ENCODE assay signal across 23 cellular contexts in the genomic region with DNA sequence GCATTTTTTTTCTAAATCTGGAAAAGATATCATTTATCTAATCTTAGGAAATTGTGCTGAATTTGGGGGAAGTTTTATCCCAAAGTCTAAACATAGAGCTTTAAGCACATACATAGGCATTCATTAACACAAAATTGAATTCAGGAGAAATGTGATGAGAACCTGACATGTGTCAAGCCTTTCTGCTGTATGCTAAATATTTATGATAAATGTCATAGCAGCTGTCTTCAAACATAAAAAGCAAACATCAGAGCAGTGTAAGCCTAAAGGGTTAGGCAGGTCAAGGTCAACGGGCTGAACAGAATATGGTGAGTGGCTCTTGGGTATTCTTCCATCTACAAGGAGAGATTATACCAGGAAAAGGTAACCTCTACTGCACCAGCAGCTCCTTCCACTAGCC.
DNase-seq lines count a peak whose midpoint lies in the region; ATAC-seq and TF ChIP-seq lines count a peak whose summit lies in the region.
"Had no signal": no experiment of that assay in that cellular context is flagged by ENCODE, and none has a peak within 500 bp of the region (broad histone marks: within the 10 kb centered on the region; RNA-seq: fewer than 3 reads in every experiment).

No MANE protein-coding gene starts in this region.

- ATAC-seq in HG02642 (IDR thresholded peaks at IDR 0.05; ENCODE audit: poor library complexity, unreplicated experiment) (no peak), GM21390 (IDR thresholded peaks at IDR 0.05; ENCODE audit: unreplicated experiment) (no peak)
- ATAC-seq: activated CD8-positive, alpha-beta memory T cell treated with anti-CD3 and anti-CD28 coated beads, Interleukin-2, amount 10 ng/mL, durations not matched to agents 7 days and 5 days; activated T-helper 17 cell treated with anti-CD3 and anti-CD28 coated beads, Interleukin-2, amount 50 U/mL, for 72 hours had no signal

- H2AFZ ChIP-seq in PC-9, result no peak overlapping the region

- H3K9me3 ChIP-seq in PC-9 (ENCODE audit: insufficient read depth, low read depth) (peaks cover 8% of the 10 kb centered on the region), tibial artery (no peaks in the 10 kb centered on the region)
- H3K9me3 ChIP-seq: suprapubic skin had no signal

- BruUV-seq in PC-9 (replicated peaks; lab: Mats Ljungman, UMichigan), result no TSS peak

- H3K27ac Mint-ChIP-seq in nephron, result peak overlapping the region; percentile 50 to 94 (median 85)
- no peak overlapping the region for H3K27ac Mint-ChIP-seq in activated T-helper 2 cell treated with anti-CD3 and anti-CD28 coated beads, Interferon-gamma antibody, Interleukin-2, Interleukin-4, amounts not matched to agents 10 μg/mL and 5 μg/mL and 100 μg/mL, durations not matched to agents 14 hours and 24 hours and 36 hours
- H3K27ac Mint-ChIP-seq: activated CD8-positive, alpha-beta memory T cell treated with anti-CD3 and anti-CD28 coated beads, Interleukin-2, amount 10 ng/mL, durations not matched to agents 7 days and 5 days; activated naive CD8-positive, alpha-beta T cell treated with anti-CD3 and anti-CD28 coated beads, Interleukin-2, amount 10 ng/mL, durations not matched to agents 7 days and 5 days; activated T-helper 17 cell treated with anti-CD3 and anti-CD28 coated beads, Interleukin-2, amount 50 U/mL, for 72 hours; dendritic cell treated with granulocyte-macrophage colony-stimulating factor and Interleukin-4, amounts not matched to agents 40 ng/mL and 50 ng/mL, for 4 days; IgD-negative memory B cell; naive B cell; progenitor cell of endocrine pancreas had no signal

- H3K4me3 ChIP-seq in PC-9, result no peak overlapping the region
- no peak overlapping the region for H3K4me3 ChIP-seq in tibial artery
- H3K4me3 ChIP-seq: suprapubic skin had no signal

- TF ChIP-seq CTCF in PC-9 (conservative IDR thresholded peaks at IDR 0.05), result no peak
- no peak for TF ChIP-seq CTCF in nephron (IDR thresholded peaks at IDR 0.05; ENCODE audit: unreplicated experiment in 3 of 3)
- no peak for TF ChIP-seq CTCF in tibial artery (IDR thresholded peaks at IDR 0.05)

- DNase-seq in PC-9 (no peak), caudate nucleus (lab: John Stamatoyannopoulos, UW) (no peak), tibial artery (no peak)
- no peak for DNase-seq in activated T-helper 2 cell treated with anti-CD3 and anti-CD28 coated beads, Interferon-gamma antibody, Interleukin-2, Interleukin-4, amounts not matched to agents 10 μg/mL and 5 μg/mL and 100 μg/mL, durations not matched to agents 14 hours and 24 hours and 36 hours (ENCODE audit: low spot score)
- DNase-seq: activated CD4-positive, alpha-beta T cell treated with anti-CD3 and anti-CD28 coated beads for 48 hours; activated CD8-positive, alpha-beta memory T cell treated with anti-CD3 and anti-CD28 coated beads, Interleukin-2, amount 10 ng/mL, durations not matched to agents 7 days and 5 days; activated naive CD8-positive, alpha-beta T cell treated with anti-CD3 and anti-CD28 coated beads, Interleukin-2, amount 10 ng/mL, durations not matched to agents 7 days and 5 days; AML-193; HFFc6; left ventricle myocardium superior; MM.1S; naive B cell; NCI-H345; RPMI8226 had no signal

- no peaks in the 10 kb centered on the region for H3K79me2 ChIP-seq in PC-9 (ENCODE audit: low read depth)

- H3F3A ChIP-seq in PC-9 (ENCODE audit: insufficient read depth, low read depth), result peaks cover 32% of the 10 kb centered on the region

- POLR2A ChIA-PET in PC-9 (lab: Charles Lee; ENCODE audit: unreplicated experiment), result no interaction called here

- no peaks in the 10 kb centered on the region for H4K20me1 ChIP-seq in PC-9 (ENCODE audit: insufficient read depth)

- peaks cover 15% of the 10 kb centered on the region for H3K27me3 Mint-ChIP-seq in nephron (ENCODE audit: low read depth)
- no peaks in the 10 kb centered on the region for H3K27me3 Mint-ChIP-seq in activated T-helper 2 cell treated with anti-CD3 and anti-CD28 coated beads, Interferon-gamma antibody, Interleukin-2, Interleukin-4, amounts not matched to agents 10 μg/mL and 5 μg/mL and 100 μg/mL, durations not matched to agents 14 hours and 24 hours and 36 hours (ENCODE audit: low read depth)
- H3K27me3 Mint-ChIP-seq: activated CD8-positive, alpha-beta memory T cell treated with anti-CD3 and anti-CD28 coated beads, Interleukin-2, amount 10 ng/mL, durations not matched to agents 7 days and 5 days; activated naive CD8-positive, alpha-beta T cell treated with anti-CD3 and anti-CD28 coated beads, Interleukin-2, amount 10 ng/mL, durations not matched to agents 7 days and 5 days; activated T-helper 17 cell treated with anti-CD3 and anti-CD28 coated beads, Interleukin-2, amount 50 U/mL, for 72 hours; dendritic cell treated with granulocyte-macrophage colony-stimulating factor and Interleukin-4, amounts not matched to agents 40 ng/mL and 50 ng/mL, for 4 days; IgD-negative memory B cell; progenitor cell of endocrine pancreas had no signal

- H3K4me1 ChIP-seq in PC-9 (replicated peaks; ENCODE audit: insufficient read depth) (peaks cover 46% of the 10 kb centered on the region), tibial artery (peaks cover 0 to 50% (median 17%) of the 10 kb centered on the region in 4 donors)

- intact Hi-C loops in PC-9 (cut with micrococcal nuclease; ENCODE audit: unreplicated experiment) (no loop called here), tibial artery (cut with DNase I; ENCODE audit: low total_unique reads) (no loop called here)
- intact Hi-C loops in activated T-helper 2 cell treated with anti-CD3 and anti-CD28 coated beads, Interferon-gamma antibody, Interleukin-2, Interleukin-4, amounts not matched to agents 10 μg/mL and 5 μg/mL and 100 μg/mL, durations not matched to agents 14 hours and 24 hours and 36 hours (cut with micrococcal nuclease), result no loop called here

- no peaks in the 10 kb centered on the region for H3K36me3 Mint-ChIP-seq in nephron (ENCODE audit: low read depth)
- no peaks in the 10 kb centered on the region for H3K36me3 Mint-ChIP-seq in activated T-helper 2 cell treated with anti-CD3 and anti-CD28 coated beads, Interferon-gamma antibody, Interleukin-2, Interleukin-4, amounts not matched to agents 10 μg/mL and 5 μg/mL and 100 μg/mL, durations not matched to agents 14 hours and 24 hours and 36 hours (ENCODE audit: low read depth)
- H3K36me3 Mint-ChIP-seq: activated CD8-positive, alpha-beta memory T cell treated with anti-CD3 and anti-CD28 coated beads, Interleukin-2, amount 10 ng/mL, durations not matched to agents 7 days and 5 days; activated naive CD8-positive, alpha-beta T cell treated with anti-CD3 and anti-CD28 coated beads, Interleukin-2, amount 10 ng/mL, durations not matched to agents 7 days and 5 days; IgD-negative memory B cell; naive B cell had no signal

- peak overlapping the region; percentile 62; the same call in 1 of the 2 replicates for H3K4me2 ChIP-seq in PC-9

- peaks cover 4% of the 10 kb centered on the region for H3K9me3 Mint-ChIP-seq in nephron
- H3K9me3 Mint-ChIP-seq in activated T-helper 2 cell treated with anti-CD3 and anti-CD28 coated beads, Interferon-gamma antibody, Interleukin-2, Interleukin-4, amounts not matched to agents 10 μg/mL and 5 μg/mL and 100 μg/mL, durations not matched to agents 14 hours and 24 hours and 36 hours, result peaks cover 4% of the 10 kb centered on the region
- H3K9me3 Mint-ChIP-seq: dendritic cell treated with granulocyte-macrophage colony-stimulating factor and Interleukin-4, amounts not matched to agents 40 ng/mL and 50 ng/mL, for 4 days; HFFc6 had no signal

- no peak overlapping the region for H3K4me3 Mint-ChIP-seq in nephron
- H3K4me3 Mint-ChIP-seq in activated T-helper 2 cell treated with anti-CD3 and anti-CD28 coated beads, Interferon-gamma antibody, Interleukin-2, Interleukin-4, amounts not matched to agents 10 μg/mL and 5 μg/mL and 100 μg/mL, durations not matched to agents 14 hours and 24 hours and 36 hours (ENCODE audit: low read depth), result no peak overlapping the region
- H3K4me3 Mint-ChIP-seq: activated CD8-positive, alpha-beta memory T cell treated with anti-CD3 and anti-CD28 coated beads, Interleukin-2, amount 10 ng/mL, durations not matched to agents 7 days and 5 days; activated naive CD8-positive, alpha-beta T cell treated with anti-CD3 and anti-CD28 coated beads, Interleukin-2, amount 10 ng/mL, durations not matched to agents 7 days and 5 days; activated T-helper 17 cell treated with anti-CD3 and anti-CD28 coated beads, Interleukin-2, amount 50 U/mL, for 72 hours; dendritic cell treated with granulocyte-macrophage colony-stimulating factor and Interleukin-4, amounts not matched to agents 40 ng/mL and 50 ng/mL, for 4 days; IgD-negative memory B cell; naive B cell had no signal

- H3K27me3 ChIP-seq in PC-9 (ENCODE audit: insufficient read depth, low read depth) (no peaks in the 10 kb centered on the region), tibial artery (no peaks in the 10 kb centered on the region)
- H3K27me3 ChIP-seq: brain microvascular endothelial cell, suprapubic skin had no signal

- H3K27ac ChIP-seq in PC-9, result 0 out of 2 replicates have a peak overlapping the region, but pooled peaks have one; percentile 86
- H3K27ac ChIP-seq in caudate nucleus (ENCODE audit: low read depth, low read length), result peak overlapping the region; percentile 96
- peak overlapping the region; percentile 73 to 80 for H3K27ac ChIP-seq in tibial artery

- no peaks in the 10 kb centered on the region for H3K36me3 ChIP-seq in PC-9 (ENCODE audit: low read depth)
- no peaks in the 10 kb centered on the region for H3K36me3 ChIP-seq in tibial artery
- H3K36me3 ChIP-seq: brain microvascular endothelial cell, suprapubic skin had no signal

- no peaks in the 10 kb centered on the region for H3K9me2 ChIP-seq in PC-9 (ENCODE audit: insufficient read depth)

- CTCF ChIA-PET in PC-9 (lab: Charles Lee), result no interaction called here

- H3K4me1 Mint-ChIP-seq in nephron, result peaks cover 66% of the 10 kb centered on the region
- no peaks in the 10 kb centered on the region for H3K4me1 Mint-ChIP-seq in activated T-helper 2 cell treated with anti-CD3 and anti-CD28 coated beads, Interferon-gamma antibody, Interleukin-2, Interleukin-4, amounts not matched to agents 10 μg/mL and 5 μg/mL and 100 μg/mL, durations not matched to agents 14 hours and 24 hours and 36 hours (ENCODE audit: low read depth)
- H3K4me1 Mint-ChIP-seq: activated CD8-positive, alpha-beta memory T cell treated with anti-CD3 and anti-CD28 coated beads, Interleukin-2, amount 10 ng/mL, durations not matched to agents 7 days and 5 days; activated naive CD8-positive, alpha-beta T cell treated with anti-CD3 and anti-CD28 coated beads, Interleukin-2, amount 10 ng/mL, durations not matched to agents 7 days and 5 days; activated T-helper 17 cell treated with anti-CD3 and anti-CD28 coated beads, Interleukin-2, amount 50 U/mL, for 72 hours; IgD-negative memory B cell had no signal
